In the genomic region with DNA sequence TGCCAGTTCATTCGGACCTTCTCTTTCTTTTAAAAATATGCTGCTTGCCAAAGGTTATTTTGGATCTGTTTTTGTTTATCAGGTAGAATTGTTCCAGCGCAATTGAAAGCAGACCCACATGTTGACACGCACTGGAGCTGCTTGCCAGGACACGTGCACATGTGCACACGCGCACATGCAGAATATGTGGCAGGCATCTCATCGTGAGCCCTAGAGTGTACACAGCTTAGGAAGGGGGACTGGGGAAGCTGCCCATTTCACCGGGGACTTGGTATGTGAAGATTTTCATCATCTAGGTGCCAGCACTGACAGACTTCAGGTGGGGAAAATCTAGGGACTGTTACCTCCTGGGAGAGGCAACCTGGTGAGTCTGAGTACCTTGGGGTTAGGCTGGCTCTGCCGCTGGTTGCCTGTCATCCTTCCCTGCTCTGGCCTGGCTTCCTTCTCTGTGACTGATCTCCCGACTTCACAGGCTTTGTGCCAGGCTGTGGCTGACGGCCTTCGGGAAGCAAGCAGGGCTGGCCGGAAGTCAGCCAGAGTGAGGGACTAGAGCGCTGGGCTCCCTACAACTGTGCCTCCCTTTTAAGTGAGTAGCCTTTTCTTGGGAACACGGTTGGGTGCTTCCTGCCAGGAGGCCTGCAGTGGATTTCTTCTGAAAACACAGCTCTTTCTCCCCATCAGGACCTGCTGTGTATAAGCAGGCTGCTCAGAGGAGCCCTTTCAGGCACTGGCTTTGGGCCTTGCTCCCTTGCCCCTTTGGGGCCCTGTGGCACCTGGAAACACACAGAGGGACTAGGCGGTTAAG, we compare ENCODE assay signal across 9 cellular contexts.
A peak's percentile ranks its signal among the peaks of the same experiment; 100 is the strongest.
DNase-seq lines count a peak whose midpoint lies in the region; TF ChIP-seq lines count a peak whose summit lies in the region.
"Had no signal": no experiment of that assay in that cellular context is flagged by ENCODE, and none has a peak within 500 bp of the region (broad histone marks: within the 10 kb centered on the region; RNA-seq: fewer than 3 reads in every experiment).

No MANE protein-coding gene starts in this region.

- peak; percentile 72 for DNase-seq in NCI-H1092 treated with DMSO at 0.1 percent for 48 hours (lab: John Stamatoyannopoulos, UW)
- DNase-seq in dermis blood vessel endothelial cell: peak; percentile 59
- peak; percentile 66 to 72 for DNase-seq in lung microvascular endothelial cell (ENCODE audit: low read depth in 2 of 2)
- peak; percentile 29 to 35 for DNase-seq in tibial nerve (ENCODE audit: low spot score in 2 of 2)
- no peak for DNase-seq in putamen (ENCODE audit: low spot score)
- DNase-seq in NCI-H524 treated with DMSO at 0.1 percent for 48 hours (lab: John Stamatoyannopoulos, UW): no peak
- DNase-seq in DMS79 (lab: John Stamatoyannopoulos, UW): no peak
- DNase-seq: activated naive CD8-positive, alpha-beta T cell treated with anti-CD3 and anti-CD28 coated beads, Interleukin-2, amount 50 U/mL, for 24 hours had no signal

- peaks cover 0 to 58% (median 42%) of the 10 kb centered on the region in 4 donors for H3K4me1 ChIP-seq in tibial nerve

- no peaks in the 10 kb centered on the region for H3K9me3 ChIP-seq in tibial nerve

- no peak for TF ChIP-seq POLR2A in tibial nerve (IDR thresholded peaks at IDR 0.05)

- no peak for TF ChIP-seq CTCF in tibial nerve (IDR thresholded peaks at IDR 0.05)

- no peaks in the 10 kb centered on the region for H3K27me3 ChIP-seq in tibial nerve

- TF ChIP-seq EP300 in tibial nerve (IDR thresholded peaks at IDR 0.05): no peak

- WGBS in tibial nerve, 2 donors: 38 to 47% methylated on average over 14 to 16 of the region's 16 CpGs

- peak overlapping the region in 3 of 4 donors; percentile 51 to 84 (median 79) for H3K27ac ChIP-seq in tibial nerve
- H3K27ac ChIP-seq: KMS-11 had no signal

- peaks cover 0 to 15% (median 0%) of the 10 kb centered on the region in 3 donors for H3K36me3 ChIP-seq in tibial nerve

- no peak overlapping the region for H3K4me3 ChIP-seq in tibial nerve

Comparison
In these comparisons a context has a peak if more than half of its experiments do, and no peak if none do; other contexts are left out.
1. DNase-seq: peak in NCI-H1092 treated with DMSO at 0.1 percent for 48 hours (single experiment), dermis blood vessel endothelial cell (single experiment), lung microvascular endothelial cell (2 of 2) and tibial nerve (2 of 2); none in putamen (single experiment), NCI-H524 treated with DMSO at 0.1 percent for 48 hours (single experiment) and DMS79 (single experiment).